ENCODE assay signal across 10 cellular contexts in the genomic region with DNA sequence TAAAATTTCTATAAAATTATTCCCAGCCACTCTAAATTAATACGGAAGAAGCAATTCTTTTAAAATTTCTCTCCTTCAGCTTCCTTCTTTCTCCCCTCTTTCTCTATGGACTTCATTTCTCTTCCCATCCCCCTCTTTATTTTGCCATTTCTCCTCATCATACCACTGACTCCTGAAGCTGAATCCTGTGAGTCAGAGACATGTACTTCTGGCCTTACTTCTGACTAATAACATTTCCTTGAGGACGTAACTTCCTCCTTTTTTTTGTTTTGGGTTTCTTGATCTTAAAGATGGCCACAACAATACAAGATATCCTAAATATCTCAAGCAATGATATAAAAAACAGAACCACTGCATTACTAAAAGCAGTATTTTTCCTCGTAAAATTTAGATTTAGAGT.
DNase-seq lines count a peak whose midpoint lies in the region; ATAC-seq, FAIRE-seq and TF ChIP-seq lines count a peak whose summit lies in the region.
"Had no signal": no experiment of that assay in that cellular context is flagged by ENCODE, and none has a peak within 500 bp of the region (broad histone marks: within the 10 kb centered on the region; RNA-seq: fewer than 3 reads in every experiment).

No MANE protein-coding gene starts in this region.

- H3K9me3 ChIP-seq in small intestine (ENCODE audit: control insufficient read depth, low read depth) (no peaks in the 10 kb centered on the region), colonic mucosa (no peaks in the 10 kb centered on the region), HepG2 (ENCODE audit: low read length) (no peaks in the 10 kb centered on the region)

- no peak for TF ChIP-seq CTCF in cardiac fibroblast (IDR thresholded peaks at IDR 0.05; ENCODE audit: low read depth, low read length)
- no peak for TF ChIP-seq CTCF in colonic mucosa (IDR thresholded peaks at IDR 0.05)
- TF ChIP-seq CTCF in HepG2 (CRISPR knock-in tag; IDR thresholded peaks at IDR 0.05), result no peak

- no peak overlapping the region for H2AFZ ChIP-seq in HepG2 (ENCODE audit: low read length)

- H3K4me1 ChIP-seq in small intestine (ENCODE audit: control insufficient read depth in 2 of 2, insufficient read depth in 1 of 2, low read depth in 1 of 2, low read length in 1 of 2) (peaks cover 0 to 2% of the 10 kb centered on the region in 2 donors), colonic mucosa (no peaks in the 10 kb centered on the region), HepG2 (ENCODE audit: insufficient read depth, low read length) (peaks cover 10% of the 10 kb centered on the region)

- ATAC-seq in GM18517 (IDR thresholded peaks at IDR 0.05; ENCODE audit: unreplicated experiment), result peak; percentile 46
- no peak for ATAC-seq in HepG2
- no peak for ATAC-seq in HG03354 (IDR thresholded peaks at IDR 0.05; ENCODE audit: poor library complexity, severe bottlenecking, unreplicated experiment)

- FAIRE-seq in small intestine (lab: Jason Lieb, UNC) (no peak), HepG2 (lab: Jason Lieb, UNC) (no peak)

- no peak overlapping the region for H3K4me2 ChIP-seq in HepG2 (ENCODE audit: low read depth, low read length)

- intact Hi-C loops in colonic mucosa (cut with DNase I), result no loop called here
- intact Hi-C loops in HepG2 (cut with micrococcal nuclease; ENCODE audit: unreplicated experiment), result no loop called here

- H3K27ac ChIP-seq in small intestine (ENCODE audit: low read depth in 1 of 2, low read length in 1 of 2) (no peak overlapping the region), colonic mucosa (no peak overlapping the region), HepG2 (ENCODE audit: extremely low read length, insufficient read depth, low read length) (no peak overlapping the region)

- POLR2A ChIA-PET in HepG2 (lab: Yijun Ruan, JAX), result no interaction called here

- H4K20me1 ChIP-seq in HepG2 (ENCODE audit: insufficient read depth, low read length), result no peaks in the 10 kb centered on the region

- H3K4me3 ChIP-seq in cardiac fibroblast (replicated peaks in 1 of 2; ENCODE audit: low read depth in 2 of 2, low read length in 2 of 2) (no peak overlapping the region), small intestine (ENCODE audit: low read depth in 1 of 2, low read length in 2 of 2) (no peak overlapping the region), colonic mucosa (no peak overlapping the region), HepG2 (replicated peaks in 1 of 3; ENCODE audit: insufficient read depth in 1 of 3, low read depth in 2 of 3, low read length in 3 of 3) (no peak overlapping the region)

- 77 to 82% (median 80%) methylated on average over 3 of the region's 3 CpGs for WGBS in small intestine, 3 donors
- 41% methylated on average over 3 of the region's 3 CpGs for whole genome bisulfite sequencing in HepG2 (ENCODE audit: low lambda C conversion rate)

- no TSS peak for BruUV-seq in HepG2 (replicated peaks; lab: Mats Ljungman, UMichigan)

- H3K79me2 ChIP-seq in HepG2 (ENCODE audit: insufficient read depth, low read length), result no peaks in the 10 kb centered on the region

- H3K27me3 ChIP-seq in small intestine (ENCODE audit: control insufficient read depth in 2 of 2, insufficient read depth in 2 of 2, low read length in 2 of 2) (no peaks in the 10 kb centered on the region), colonic mucosa (no peaks in the 10 kb centered on the region), HepG2 (ENCODE audit: control insufficient read depth in 1 of 2, insufficient read depth in 2 of 2, low read length in 2 of 2) (no peaks in the 10 kb centered on the region)

- DNase-seq in NCI-H226, result peak; percentile 82
- peak; percentile 71 to 94 for DNase-seq in cardiac fibroblast (ENCODE audit: low read depth in 2 of 2)
- peak; percentile 14 for DNase-seq in small intestine
- no peak for DNase-seq in colonic mucosa
- DNase-seq in HepG2 (ENCODE audit: low spot score), result no peak
- no peak for DNase-seq in COLO668 (lab: John Stamatoyannopoulos, UW; ENCODE audit: unreplicated experiment)
- DNase-seq: anterior cingulate cortex, NCI-H2081 had no signal

- no peak for TF ChIP-seq POLR2A in HepG2 (IDR thresholded peaks at IDR 0.05; ENCODE audit: insufficient read depth in 1 of 2, low read depth in 2 of 2, low read length in 2 of 2)

- TF ChIP-seq EP300 in HepG2 (IDR thresholded peaks at IDR 0.05; ENCODE audit: low read depth in 2 of 2, low read length in 2 of 2) (no peak), HepG2 (CRISPR knock-in tag; IDR thresholded peaks at IDR 0.05; ENCODE audit: borderline replicate concordance) (no peak)

- H3K9ac ChIP-seq in colonic mucosa (ENCODE audit: low read depth in 2 of 2, low read length in 2 of 2), result no peak overlapping the region
- H3K9ac ChIP-seq in HepG2 (ENCODE audit: insufficient read depth, low read depth, low read length), result no peak overlapping the region

- in situ Hi-C loops in HepG2 (cut with HindIII; ENCODE audit: extremely low pct_ligation_motif_present, low pct_unique_long_range_greater_than_20kb), result no loop called here

- no peak for TF ChIP-seq RAD21 in HepG2 (CRISPR knock-in tag; IDR thresholded peaks at IDR 0.05)

- H3K36me3 ChIP-seq in small intestine (ENCODE audit: control insufficient read depth in 2 of 2, insufficient read depth in 2 of 2, low read length in 2 of 2), result no peaks in the 10 kb centered on the region
- no peaks in the 10 kb centered on the region for H3K36me3 ChIP-seq in colonic mucosa
- no peaks in the 10 kb centered on the region for H3K36me3 ChIP-seq in HepG2 (replicated peaks in 1 of 2; ENCODE audit: control insufficient read depth in 1 of 2, insufficient read depth in 2 of 2, low read length in 2 of 2)

- CTCF ChIA-PET in HepG2 (lab: Yijun Ruan, JAX; ENCODE audit: low intra/inter-chr PET ratio, low total read pairs), result no interaction called here

TF ChIP-seq in HepG2, 621 proteins besides CTCF, POLR2A, EP300 and RAD21 (continues in another document):
- TF ChIP-seq SOX6 (IDR thresholded peaks at IDR 0.05) (no peak), SOX6 (CRISPR knock-in tag; IDR thresholded peaks at IDR 0.05) (no peak), ZNF136 (CRISPR knock-in tag; IDR thresholded peaks at IDR 0.05; ENCODE audit: low read depth) (no peak), PHF5A (CRISPR knock-in tag; IDR thresholded peaks at IDR 0.05; ENCODE audit: low read depth, unreplicated experiment) (no peak), TSC22D2 (CRISPR knock-in tag; IDR thresholded peaks at IDR 0.05; ENCODE audit: borderline replicate concordance) (no peak), ZNF724P (CRISPR knock-in tag; IDR thresholded peaks at IDR 0.05; ENCODE audit: borderline replicate concordance) (no peak), ZNF737 (CRISPR knock-in tag; IDR thresholded peaks at IDR 0.05; ENCODE audit: borderline replicate concordance) (no peak), HOXA5 (CRISPR knock-in tag; IDR thresholded peaks at IDR 0.05) (no peak), DNMT1 (CRISPR knock-in tag; IDR thresholded peaks at IDR 0.05) (no peak), ZNF550 (CRISPR knock-in tag; IDR thresholded peaks at IDR 0.05; ENCODE audit: borderline replicate concordance) (no peak), KDM4B (CRISPR knock-in tag; IDR thresholded peaks at IDR 0.05) (no peak), ZFP36L1 (CRISPR knock-in tag; IDR thresholded peaks at IDR 0.05) (no peak), AKAP8 (CRISPR knock-in tag; IDR thresholded peaks at IDR 0.05) (no peak), ZNF660 (CRISPR knock-in tag; IDR thresholded peaks at IDR 0.05; ENCODE audit: borderline replicate concordance, low read depth) (no peak), XBP1 (CRISPR knock-in tag; IDR thresholded peaks at IDR 0.05) (no peak), HOXD1 (CRISPR knock-in tag; IDR thresholded peaks at IDR 0.05) (no peak), FOXM1 (CRISPR knock-in tag; IDR thresholded peaks at IDR 0.05) (no peak)
- TF ChIP-seq, protein P1, sequence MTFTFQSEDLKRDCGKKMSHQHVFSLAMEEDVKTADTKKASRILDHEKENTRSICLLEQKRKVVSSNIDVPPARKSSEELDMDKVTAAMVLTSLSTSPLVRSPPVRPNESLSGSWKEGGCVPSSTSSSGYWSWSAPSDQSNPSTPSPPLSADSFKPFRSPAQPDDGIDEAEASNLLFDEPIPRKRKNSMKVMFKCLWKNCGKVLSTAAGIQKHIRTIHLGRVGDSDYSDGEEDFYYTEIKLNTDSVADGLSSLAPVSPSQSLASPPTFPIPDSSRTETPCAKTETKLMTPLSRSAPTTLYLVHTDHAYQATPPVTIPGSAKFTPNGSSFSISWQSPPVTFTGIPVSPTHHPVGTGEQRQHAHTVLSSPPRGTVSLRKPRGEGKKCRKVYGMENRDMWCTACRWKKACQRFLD (CRISPR knock-in tag; IDR thresholded peaks at IDR 0.05; ENCODE audit: borderline replicate concordance), result no peak

Comparison
In these comparisons a context has a peak if more than half of its experiments do, and no peak if none do; other contexts are left out.
1. DNase-seq: peak in NCI-H226 (single experiment), cardiac fibroblast (2 of 2) and small intestine (single experiment); none in colonic mucosa (single experiment), HepG2 (single experiment) and COLO668 (single experiment).